ENCODE assay signal across 1 cellular context in genomic region chr12:118981285-118982201, GRCh38.
TF ChIP-seq lines count a peak whose summit lies in the region.

SRRM4 (plus strand) TSS chr12:118981541; CDS start chr12:118981883, 342 bp downstream.

TF ChIP-seq in HEK293, 187 proteins besides CTCF, POLR2A, EP300 and RAD21 (continued from another document):
- TF ChIP-seq REST (tag by site-specific recombination; IDR thresholded peaks at IDR 0.05) (peak; percentile 86), ZNF585B (tag by site-specific recombination; IDR thresholded peaks at IDR 0.05) (no peak)
TF ChIP-seq in HEK293: peak in this region for 1.
